Comparison of ENCODE assay signal across 15 cellular contexts in genomic region chr11:72026029-72026428, GRCh38. TPM values are rescaled to one million over a fixed set of nuclear protein-coding genes. Genes with fewer than 3 reads are reported as not detected.
A peak's percentile ranks its signal among the peaks of the same experiment; 100 is the strongest.
DNase-seq lines count a peak whose midpoint lies in the region; ATAC-seq and TF ChIP-seq lines count a peak whose summit lies in the region.
"Had no signal": no experiment of that assay in that cellular context is flagged by ENCODE, and none has a peak within 500 bp of the region (broad histone marks: within the 10 kb centered on the region; RNA-seq: fewer than 3 reads in every experiment).

No MANE protein-coding gene starts in this region.

- no peak for ATAC-seq in activated naive CD8-positive, alpha-beta T cell treated with anti-CD3 and anti-CD28 coated beads, Interleukin-2, amount 50 U/mL, for 24 hours
- ATAC-seq in HG03159 (IDR thresholded peaks at IDR 0.05; ENCODE audit: unreplicated experiment), result no peak
- ATAC-seq in HG03039 (IDR thresholded peaks at IDR 0.05; ENCODE audit: unreplicated experiment), result no peak
- no peak for ATAC-seq in left lobe of liver

- H3K4me1 Mint-ChIP-seq in activated naive CD8-positive, alpha-beta T cell (ENCODE audit: low read depth), result peaks cover 50% of the 10 kb centered on the region
- H3K4me1 Mint-ChIP-seq in activated naive CD8-positive, alpha-beta T cell treated with anti-CD3 and anti-CD28 coated beads, Interleukin-2, amount 50 U/mL, for 24 hours, result peaks cover 34% of the 10 kb centered on the region
- H3K4me1 Mint-ChIP-seq in brain (peaks cover 59% of the 10 kb centered on the region), nephron (peaks cover 47% of the 10 kb centered on the region), type B pancreatic cell (ENCODE audit: unreplicated experiment) (peaks cover 11% of the 10 kb centered on the region)

- H3K36me3 Mint-ChIP-seq in activated naive CD8-positive, alpha-beta T cell, result peaks cover 3% of the 10 kb centered on the region
- peaks cover 24% of the 10 kb centered on the region for H3K36me3 Mint-ChIP-seq in activated naive CD8-positive, alpha-beta T cell treated with anti-CD3 and anti-CD28 coated beads, Interleukin-2, amount 50 U/mL, for 24 hours (ENCODE audit: low read depth)
- H3K36me3 Mint-ChIP-seq in brain, result peaks cover 63% of the 10 kb centered on the region
- H3K36me3 Mint-ChIP-seq in nephron (ENCODE audit: low read depth), result peaks cover 67% of the 10 kb centered on the region
- peaks cover 15% of the 10 kb centered on the region for H3K36me3 Mint-ChIP-seq in type B pancreatic cell

- no peak for DNase-seq in activated naive CD8-positive, alpha-beta T cell treated with anti-CD3 and anti-CD28 coated beads, Interleukin-2, amount 50 U/mL, for 24 hours
- DNase-seq in type B pancreatic cell (ENCODE audit: extremely low spot score, unreplicated experiment) (no peak), left lobe of liver (ENCODE audit: low spot score) (no peak)
- DNase-seq: effector CD8-positive, alpha-beta T cell; Kasumi-1; kidney; NCI-H526; Peyer's patch; T-helper 2 cell; upper lobe of left lung had no signal

- TF ChIP-seq CTCF in brain (conservative IDR thresholded peaks at IDR 0.05) (no peak), nephron (IDR thresholded peaks at IDR 0.05; ENCODE audit: unreplicated experiment in 3 of 3) (no peak), type B pancreatic cell (conservative IDR thresholded peaks at IDR 0.05) (no peak)

- no peaks in the 10 kb centered on the region for H3K9me3 Mint-ChIP-seq in activated naive CD8-positive, alpha-beta T cell (ENCODE audit: low read depth)
- no peaks in the 10 kb centered on the region for H3K9me3 Mint-ChIP-seq in activated naive CD8-positive, alpha-beta T cell treated with anti-CD3 and anti-CD28 coated beads, Interleukin-2, amount 50 U/mL, for 24 hours
- no peaks in the 10 kb centered on the region for H3K9me3 Mint-ChIP-seq in brain
- H3K9me3 Mint-ChIP-seq in nephron, result no peaks in the 10 kb centered on the region
- no peaks in the 10 kb centered on the region for H3K9me3 Mint-ChIP-seq in type B pancreatic cell

- H3K27me3 Mint-ChIP-seq in activated naive CD8-positive, alpha-beta T cell, result no peaks in the 10 kb centered on the region
- no peaks in the 10 kb centered on the region for H3K27me3 Mint-ChIP-seq in activated naive CD8-positive, alpha-beta T cell treated with anti-CD3 and anti-CD28 coated beads, Interleukin-2, amount 50 U/mL, for 24 hours
- H3K27me3 Mint-ChIP-seq in brain, result no peaks in the 10 kb centered on the region
- H3K27me3 Mint-ChIP-seq in nephron (ENCODE audit: low read depth), result no peaks in the 10 kb centered on the region
- no peaks in the 10 kb centered on the region for H3K27me3 Mint-ChIP-seq in type B pancreatic cell

- peak overlapping the region; percentile 64 for H3K27ac Mint-ChIP-seq in activated naive CD8-positive, alpha-beta T cell
- H3K27ac Mint-ChIP-seq in activated naive CD8-positive, alpha-beta T cell treated with anti-CD3 and anti-CD28 coated beads, Interleukin-2, amount 50 U/mL, for 24 hours, result no peak overlapping the region
- H3K27ac Mint-ChIP-seq in brain (peak overlapping the region in 4 of 5 experiments; percentile 92 to 96 (median 95)), nephron (peak overlapping the region; percentile 73 to 86 (median 84)), type B pancreatic cell (peak overlapping the region; percentile 65)

- no peak overlapping the region for H3K4me3 Mint-ChIP-seq in activated naive CD8-positive, alpha-beta T cell
- H3K4me3 Mint-ChIP-seq in activated naive CD8-positive, alpha-beta T cell treated with anti-CD3 and anti-CD28 coated beads, Interleukin-2, amount 50 U/mL, for 24 hours, result no peak overlapping the region
- H3K4me3 Mint-ChIP-seq in brain (peak overlapping the region in 2 of 5 experiments; percentile 30 to 48), nephron (peak overlapping the region in 1 of 3 experiments; percentile 60), type B pancreatic cell (no peak overlapping the region)

RNA-seq across cellular contexts. Expression of gene IL18BP, which starts 27.3 kb away (rescaled TPM):
- 6.6 TPM for polyA plus RNA-seq in brain (ENCODE audit: insufficient read depth, low read depth, low replicate concordance)
- 10.6 and 15.7 TPM in 2 replicates for total RNA-seq in type B pancreatic cell (ENCODE audit: low replicate concordance)
- 3.0 TPM for total RNA-seq in left lobe of liver

RNA-seq across cellular contexts. Expression of gene NUMA1, which starts 54.3 kb away (rescaled TPM):
- polyA plus RNA-seq in brain (ENCODE audit: insufficient read depth, low read depth, low replicate concordance), result 419 TPM
- total RNA-seq in type B pancreatic cell (ENCODE audit: low replicate concordance), result 183 and 225 TPM in 2 replicates
- 59.0 TPM for total RNA-seq in left lobe of liver

RNA-seq across cellular contexts. Expression of gene LRRC51, which starts 54.6 kb away (rescaled TPM):
- polyA plus RNA-seq in brain (ENCODE audit: insufficient read depth, low read depth, low replicate concordance), result 40.8 TPM
- 7.9 and 14.7 TPM in 2 replicates for total RNA-seq in type B pancreatic cell (ENCODE audit: low replicate concordance)
- 7.6 TPM for total RNA-seq in left lobe of liver
